ENCODE assay signal across 6 cellular contexts in genomic region chr6:141209890-141210289, GRCh38.
"Had no signal": no experiment of that assay in that cellular context is flagged by ENCODE, and none has a peak within 500 bp of the region (broad histone marks: within the 10 kb centered on the region; RNA-seq: fewer than 3 reads in every experiment).

No MANE protein-coding gene starts in this region.

- H3K4me3 Mint-ChIP-seq: IgD-negative memory B cell had no signal

- H3K36me3 Mint-ChIP-seq: IgD-negative memory B cell had no signal

- DNase-seq: IMR-90, KBM-7, KG1 had no signal

- H3K4me1 Mint-ChIP-seq: IgD-negative memory B cell had no signal

- ATAC-seq: HepG2, K562 had no signal

- H3K9me3 Mint-ChIP-seq: IgD-negative memory B cell had no signal

- H3K27ac Mint-ChIP-seq: IgD-negative memory B cell had no signal
